Comparison of ENCODE assay signal across 22 cellular contexts in genomic region chr10:101923212-101923611, GRCh38.
DNase-seq lines count a peak whose midpoint lies in the region; ATAC-seq and TF ChIP-seq lines count a peak whose summit lies in the region.
"Had no signal": no experiment of that assay in that cellular context is flagged by ENCODE, and none has a peak within 500 bp of the region (broad histone marks: within the 10 kb centered on the region; RNA-seq: fewer than 3 reads in every experiment).

No MANE protein-coding gene starts in this region.

- H3K4me1 Mint-ChIP-seq in CD4-positive, CD25-positive, alpha-beta regulatory T cell: peaks cover 9 to 28% (median 20%) of the 10 kb centered on the region in 4 donors
- peaks cover 11% of the 10 kb centered on the region for H3K4me1 Mint-ChIP-seq in mesothelial cell of epicardium

- no peak overlapping the region for H2AFZ ChIP-seq in Karpas-422 (ENCODE audit: low read length)

- intact Hi-C loops in cardiac septum (cut with DNase I): no loop called here

- peak overlapping the region in 2 of 3 donors; percentile 29 to 67 for H3K27ac Mint-ChIP-seq in CD4-positive, CD25-positive, alpha-beta regulatory T cell
- peak overlapping the region; percentile 9 for H3K27ac Mint-ChIP-seq in mesothelial cell of epicardium

- H3K27me3 ChIP-seq in CD4-positive, CD25-positive, alpha-beta regulatory T cell (ENCODE audit: control insufficient read depth, insufficient read depth, low read length): no peaks in the 10 kb centered on the region
- no peaks in the 10 kb centered on the region for H3K27me3 ChIP-seq in Karpas-422 (ENCODE audit: low read length)

- no peak overlapping the region for H3K4me3 ChIP-seq in CD4-positive, CD25-positive, alpha-beta regulatory T cell (ENCODE audit: low read depth, low read length)
- H3K4me3 ChIP-seq in Karpas-422 (ENCODE audit: low read length): no peak overlapping the region
- H3K4me3 ChIP-seq: A549 had no signal

- H3K9me3 ChIP-seq in CD4-positive, CD25-positive, alpha-beta regulatory T cell (ENCODE audit: control insufficient read depth in 2 of 2, low read length in 2 of 2): no peaks in the 10 kb centered on the region
- H3K9me3 ChIP-seq in Karpas-422 (ENCODE audit: low read length): no peaks in the 10 kb centered on the region
- H3K9me3 ChIP-seq: A549, SK-N-SH had no signal

- H3K9ac ChIP-seq in Karpas-422 (ENCODE audit: low read length): no peak overlapping the region
- H3K9ac ChIP-seq: SK-N-SH had no signal

- H3K4me2 ChIP-seq in Karpas-422 (ENCODE audit: low read depth, low read length, poor library complexity, severe bottlenecking): no peak overlapping the region
- H3K4me2 ChIP-seq: A549, SK-N-SH had no signal

- no peaks in the 10 kb centered on the region for H4K20me1 ChIP-seq in Karpas-422 (ENCODE audit: insufficient read depth, low read depth, low read length)

- in situ Hi-C loops in GM13977 (cut with MboI; ENCODE audit: low pct_unique_long_range_greater_than_20kb, low sequenced_read_pairs, unreplicated experiment): no loop called here

- no peaks in the 10 kb centered on the region for H3K4me1 ChIP-seq in CD4-positive, CD25-positive, alpha-beta regulatory T cell (ENCODE audit: control insufficient read depth, insufficient read depth, low read length, poor library complexity, severe bottlenecking)
- peaks cover 10% of the 10 kb centered on the region for H3K4me1 ChIP-seq in Karpas-422 (ENCODE audit: low read length)
- H3K4me1 ChIP-seq: A549 had no signal

- H3K27me3 Mint-ChIP-seq in CD4-positive, CD25-positive, alpha-beta regulatory T cell: no peaks in the 10 kb centered on the region
- H3K27me3 Mint-ChIP-seq in mesothelial cell of epicardium (ENCODE audit: low read depth): no peaks in the 10 kb centered on the region
- H3K27me3 Mint-ChIP-seq: CD8-positive, alpha-beta memory T cell had no signal

- H3K36me3 Mint-ChIP-seq in CD4-positive, CD25-positive, alpha-beta regulatory T cell: peaks cover 29% of the 10 kb centered on the region
- H3K36me3 Mint-ChIP-seq in mesothelial cell of epicardium: peaks cover 24% of the 10 kb centered on the region

- TF ChIP-seq CTCF in GM13977 (IDR thresholded peaks at IDR 0.05; ENCODE audit: extremely low read depth, insufficient read depth, missing control alignments) (no peak), mesothelial cell of epicardium (IDR thresholded peaks at IDR 0.05; ENCODE audit: unreplicated experiment) (no peak)

- no peak for ATAC-seq in CD4-positive, CD25-positive, alpha-beta regulatory T cell (ENCODE audit: low read depth in 2 of 2)
- ATAC-seq in GM21576 (IDR thresholded peaks at IDR 0.05; ENCODE audit: unreplicated experiment) (no peak), HG03025 (IDR thresholded peaks at IDR 0.05; ENCODE audit: low FRiP score, unreplicated experiment) (no peak)
- ATAC-seq: A549, HepG2 had no signal

- H3K4me3 Mint-ChIP-seq in CD4-positive, CD25-positive, alpha-beta regulatory T cell: no peak overlapping the region
- no peak overlapping the region for H3K4me3 Mint-ChIP-seq in mesothelial cell of epicardium
- H3K4me3 Mint-ChIP-seq: CD8-positive, alpha-beta memory T cell had no signal

- H3K9me2 ChIP-seq in Karpas-422 (replicated peaks; ENCODE audit: insufficient read depth, low read length): no peaks in the 10 kb centered on the region
- H3K9me2 ChIP-seq: SK-N-SH had no signal

- no peaks in the 10 kb centered on the region for H3K79me2 ChIP-seq in Karpas-422 (ENCODE audit: low read length)

- peaks cover 6% of the 10 kb centered on the region for H3K36me3 ChIP-seq in CD4-positive, CD25-positive, alpha-beta regulatory T cell (ENCODE audit: control insufficient read depth, insufficient read depth, low read length)
- no peaks in the 10 kb centered on the region for H3K36me3 ChIP-seq in Karpas-422 (ENCODE audit: insufficient read depth, low read length)

- no peaks in the 10 kb centered on the region for H3K9me3 Mint-ChIP-seq in CD4-positive, CD25-positive, alpha-beta regulatory T cell
- peaks cover 4% of the 10 kb centered on the region for H3K9me3 Mint-ChIP-seq in mesothelial cell of epicardium
- H3K9me3 Mint-ChIP-seq: CD8-positive, alpha-beta memory T cell had no signal

- DNase-seq in CD4-positive, CD25-positive, alpha-beta regulatory T cell: peak in 1 of 3 donors; percentile 48
- DNase-seq in GM13977 (ENCODE audit: low spot score) (peak; percentile 28), Karpas-422 (no peak), mesothelial cell of epicardium (ENCODE audit: low spot score in 2 of 2, unreplicated experiment in 2 of 2) (no peak), cardiac septum (ENCODE audit: low spot score) (no peak)
- DNase-seq: AML-193; CD8-positive, alpha-beta memory T cell; DMS 273 treated with DMSO at 0.1 percent for 48 hours; DMS79; EL; GDM1; NCI-H2029; NCI-H446; NCI-H524 treated with DMSO at 0.1 percent for 48 hours; NCI-H774; SK-N-SH; SW 1271 had no signal

- no peak overlapping the region for H3K27ac ChIP-seq in CD4-positive, CD25-positive, alpha-beta regulatory T cell (ENCODE audit: insufficient read depth, low read length, poor library complexity, severe bottlenecking)
- H3K27ac ChIP-seq in Karpas-422 (ENCODE audit: low read length): peak overlapping the region; percentile 57
- H3K27ac ChIP-seq: A549, C4-2B had no signal
